Comparison of ENCODE assay signal across 8 cellular contexts in genomic region chr17:10095295-10095694, GRCh38.
DNase-seq lines count a peak whose midpoint lies in the region; ATAC-seq and TF ChIP-seq lines count a peak whose summit lies in the region.
"Not testable (repeated sequence)": the region's sequence is repeated elsewhere in the genome, so short reads cannot be mapped to it uniquely, and the experiment has no call there.

No MANE protein-coding gene starts in this region.

- ATAC-seq in central memory CD8-positive, alpha-beta T cell (replicated peaks; ENCODE audit: extremely low read depth, poor library complexity, severe bottlenecking): not testable (repeated sequence)
- ATAC-seq in gastroesophageal sphincter: peak; percentile 59

- H3K9me3 Mint-ChIP-seq in central memory CD8-positive, alpha-beta T cell: not testable (repeated sequence)

- not testable (repeated sequence) for H3K36me3 Mint-ChIP-seq in central memory CD8-positive, alpha-beta T cell (ENCODE audit: insufficient read depth)

- TF ChIP-seq CTCF in gastroesophageal sphincter (IDR thresholded peaks at IDR 0.05); retinal pigment epithelial cell (conservative IDR thresholded peaks at IDR 0.05; ENCODE audit: low read depth, low read length); vagina (IDR thresholded peaks at IDR 0.05): not testable (repeated sequence)

- H3K4me3 Mint-ChIP-seq in central memory CD8-positive, alpha-beta T cell: not testable (repeated sequence)

- peak overlapping the region; percentile 36 for H3K27ac Mint-ChIP-seq in central memory CD8-positive, alpha-beta T cell (ENCODE audit: low read depth)

- H3K4me3 ChIP-seq in gastroesophageal sphincter; retinal pigment epithelial cell (ENCODE audit: low read length); vagina: not testable (repeated sequence)

- intact Hi-C loops in vagina (cut with DNase I): not testable (repeated sequence)

- 20 to 37% methylated on average over 3 to 4 of the region's 8 CpGs for WGBS in gastroesophageal sphincter (ENCODE audit: low coverage in 1 of 2), 2 donors

- DNase-seq in Daoy (ENCODE audit: low read depth) (peak; percentile 81), HS-5 (ENCODE audit: low read depth) (peak; percentile 73), RPMI7951 (ENCODE audit: low read depth) (peak; percentile 82), kidney tubule cell (ENCODE audit: low spot score) (peak; percentile 8), retinal pigment epithelial cell (ENCODE audit: low read depth) (peak; percentile 36), vagina (ENCODE audit: extremely low spot score in 2 of 2) (peak in 1 of 2 donors; percentile 92)
- not testable (repeated sequence) for DNase-seq in central memory CD8-positive, alpha-beta T cell (ENCODE audit: low spot score in 2 of 2)

- H3K4me1 ChIP-seq in gastroesophageal sphincter (peaks cover 0 to 62% (median 18%) of the 10 kb centered on the region in 3 donors), vagina (peaks cover 57% of the 10 kb centered on the region)

- H3K36me3 ChIP-seq in gastroesophageal sphincter, vagina: not testable (repeated sequence)

- not testable (repeated sequence) for H3K27me3 ChIP-seq in gastroesophageal sphincter, vagina

- TF ChIP-seq POLR2A in gastroesophageal sphincter (IDR thresholded peaks at IDR 0.05); vagina (IDR thresholded peaks at IDR 0.05): not testable (repeated sequence)

- not testable (repeated sequence) for TF ChIP-seq EP300 in gastroesophageal sphincter (IDR thresholded peaks at IDR 0.05)

- H3K4me1 Mint-ChIP-seq in central memory CD8-positive, alpha-beta T cell: peaks cover 19% of the 10 kb centered on the region

- not testable (repeated sequence) for H3K9me3 ChIP-seq in gastroesophageal sphincter, vagina

- not testable (repeated sequence) for H3K27me3 Mint-ChIP-seq in central memory CD8-positive, alpha-beta T cell

- H3K27ac ChIP-seq in gastroesophageal sphincter (peak overlapping the region in 3 of 4 donors; percentile 45 to 51 (median 46)), vagina (peak overlapping the region; percentile 47)
